1 cellular context compared by ENCODE assay signal in genomic region chr7:27248911-27249723, GRCh38.
TF ChIP-seq lines count a peak whose summit lies in the region.

No MANE protein-coding gene starts in this region.

TF ChIP-seq in GM23338, 12 proteins besides CTCF, POLR2A, EP300 and RAD21 (continued from another document):
- TF ChIP-seq, protein P1, sequence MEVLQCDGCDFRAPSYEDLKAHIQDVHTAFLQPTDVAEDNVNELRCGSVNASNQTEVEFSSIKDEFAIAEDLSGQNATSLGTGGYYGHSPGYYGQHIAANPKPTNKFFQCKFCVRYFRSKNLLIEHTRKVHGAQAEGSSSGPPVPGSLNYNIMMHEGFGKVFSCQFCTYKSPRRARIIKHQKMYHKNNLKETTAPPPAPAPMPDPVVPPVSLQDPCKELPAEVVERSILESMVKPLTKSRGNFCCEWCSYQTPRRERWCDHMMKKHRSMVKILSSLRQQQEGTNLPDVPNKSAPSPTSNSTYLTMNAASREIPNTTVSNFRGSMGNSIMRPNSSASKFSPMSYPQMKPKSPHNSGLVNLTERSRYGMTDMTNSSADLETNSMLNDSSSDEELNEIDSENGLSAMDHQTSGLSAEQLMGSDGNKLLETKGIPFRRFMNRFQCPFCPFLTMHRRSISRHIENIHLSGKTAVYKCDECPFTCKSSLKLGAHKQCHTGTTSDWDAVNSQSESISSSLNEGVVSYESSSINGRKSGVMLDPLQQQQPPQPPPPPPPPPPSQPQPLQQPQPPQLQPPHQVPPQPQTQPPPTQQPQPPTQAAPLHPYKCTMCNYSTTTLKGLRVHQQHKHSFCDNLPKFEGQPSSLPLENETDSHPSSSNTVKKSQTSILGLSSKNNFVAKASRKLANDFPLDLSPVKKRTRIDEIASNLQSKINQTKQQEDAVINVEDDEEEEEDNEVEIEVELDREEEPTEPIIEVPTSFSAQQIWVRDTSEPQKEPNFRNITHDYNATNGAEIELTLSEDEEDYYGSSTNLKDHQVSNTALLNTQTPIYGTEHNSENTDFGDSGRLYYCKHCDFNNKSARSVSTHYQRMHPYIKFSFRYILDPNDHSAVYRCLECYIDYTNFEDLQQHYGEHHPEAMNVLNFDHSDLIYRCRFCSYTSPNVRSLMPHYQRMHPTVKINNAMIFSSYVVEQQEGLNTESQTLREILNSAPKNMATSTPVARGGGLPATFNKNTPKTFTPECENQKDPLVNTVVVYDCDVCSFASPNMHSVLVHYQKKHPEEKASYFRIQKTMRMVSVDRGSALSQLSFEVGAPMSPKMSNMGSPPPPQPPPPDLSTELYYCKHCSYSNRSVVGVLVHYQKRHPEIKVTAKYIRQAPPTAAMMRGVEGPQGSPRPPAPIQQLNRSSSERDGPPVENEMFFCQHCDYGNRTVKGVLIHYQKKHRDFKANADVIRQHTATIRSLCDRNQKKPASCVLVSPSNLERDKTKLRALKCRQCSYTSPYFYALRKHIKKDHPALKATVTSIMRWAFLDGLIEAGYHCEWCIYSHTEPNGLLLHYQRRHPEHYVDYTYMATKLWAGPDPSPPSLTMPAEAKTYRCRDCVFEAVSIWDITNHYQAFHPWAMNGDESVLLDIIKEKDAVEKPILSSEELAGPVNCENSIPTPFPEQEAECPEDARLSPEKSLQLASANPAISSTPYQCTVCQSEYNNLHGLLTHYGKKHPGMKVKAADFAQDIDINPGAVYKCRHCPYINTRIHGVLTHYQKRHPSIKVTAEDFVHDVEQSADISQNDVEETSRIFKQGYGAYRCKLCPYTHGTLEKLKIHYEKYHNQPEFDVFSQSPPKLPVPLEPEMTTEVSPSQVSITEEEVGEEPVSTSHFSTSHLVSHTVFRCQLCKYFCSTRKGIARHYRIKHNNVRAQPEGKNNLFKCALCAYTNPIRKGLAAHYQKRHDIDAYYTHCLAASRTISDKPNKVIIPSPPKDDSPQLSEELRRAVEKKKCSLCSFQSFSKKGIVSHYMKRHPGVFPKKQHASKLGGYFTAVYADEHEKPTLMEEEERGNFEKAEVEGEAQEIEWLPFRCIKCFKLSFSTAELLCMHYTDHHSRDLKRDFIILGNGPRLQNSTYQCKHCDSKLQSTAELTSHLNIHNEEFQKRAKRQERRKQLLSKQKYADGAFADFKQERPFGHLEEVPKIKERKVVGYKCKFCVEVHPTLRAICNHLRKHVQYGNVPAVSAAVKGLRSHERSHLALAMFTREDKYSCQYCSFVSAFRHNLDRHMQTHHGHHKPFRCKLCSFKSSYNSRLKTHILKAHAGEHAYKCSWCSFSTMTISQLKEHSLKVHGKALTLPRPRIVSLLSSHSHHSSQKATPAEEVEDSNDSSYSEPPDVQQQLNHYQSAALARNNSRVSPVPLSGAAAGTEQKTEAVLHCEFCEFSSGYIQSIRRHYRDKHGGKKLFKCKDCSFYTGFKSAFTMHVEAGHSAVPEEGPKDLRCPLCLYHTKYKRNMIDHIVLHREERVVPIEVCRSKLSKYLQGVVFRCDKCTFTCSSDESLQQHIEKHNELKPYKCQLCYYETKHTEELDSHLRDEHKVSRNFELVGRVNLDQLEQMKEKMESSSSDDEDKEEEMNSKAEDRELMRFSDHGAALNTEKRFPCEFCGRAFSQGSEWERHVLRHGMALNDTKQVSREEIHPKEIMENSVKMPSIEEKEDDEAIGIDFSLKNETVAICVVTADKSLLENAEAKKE (CRISPR knock-in tag; IDR thresholded peaks at IDR 0.05), result no peak
- peak; percentile 82 for TF ChIP-seq EZH2 (IDR thresholded peaks at IDR 0.05; ENCODE audit: low read depth, unreplicated experiment)
- TF ChIP-seq ZNF114 (CRISPR knock-in tag; IDR thresholded peaks at IDR 0.05), result no peak
